8 cellular contexts compared by ENCODE assay signal in the genomic region with DNA sequence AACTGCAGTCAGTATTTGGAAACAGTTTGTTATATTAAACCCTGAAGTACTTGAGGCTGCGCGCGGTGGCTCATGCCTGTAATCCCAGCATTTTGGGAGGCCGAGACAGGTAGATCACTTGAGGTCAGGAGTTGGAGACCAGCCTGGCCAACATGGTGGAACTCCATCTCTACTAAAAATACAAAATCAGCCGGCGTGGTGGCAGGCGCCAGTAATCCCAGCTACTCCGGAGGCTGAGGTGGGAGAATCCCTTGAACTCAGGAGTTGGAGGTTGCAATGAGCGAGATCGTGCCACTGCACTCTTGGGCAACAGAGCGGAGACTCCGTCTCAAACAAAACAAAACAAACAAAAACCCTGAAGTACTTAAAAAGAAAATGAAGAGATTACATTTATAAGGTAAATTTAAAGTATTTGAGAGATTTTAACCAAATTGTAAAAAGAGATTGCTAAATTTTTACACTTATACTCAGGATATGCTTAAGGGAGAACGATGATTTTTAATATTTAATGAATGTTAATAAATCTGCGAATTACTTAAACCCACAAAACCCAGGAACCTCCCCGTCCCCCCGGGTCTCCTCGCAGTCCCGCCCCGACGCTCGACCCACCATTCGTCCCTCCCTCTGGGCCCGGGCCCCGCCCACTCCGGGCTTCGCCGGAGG. TPM values are rescaled to one million over a fixed set of nuclear protein-coding genes. Genes with fewer than 3 reads are reported as not detected.
DNase-seq lines count a peak whose midpoint lies in the region; ATAC-seq and TF ChIP-seq lines count a peak whose summit lies in the region.

No MANE protein-coding gene starts in this region.

- H3K27me3 ChIP-seq in GM23338 (ENCODE audit: insufficient read depth) (no peaks in the 10 kb centered on the region), WERI-Rb-1 (ENCODE audit: insufficient read depth, low read depth, severe bottlenecking) (no peaks in the 10 kb centered on the region)

- H3F3A ChIP-seq in GM23338 (replicated peaks; ENCODE audit: low read depth) = 0 out of 2 replicates have a peak, but pooled peaks cover 3% of the 10 kb centered on the region

- no peaks in the 10 kb centered on the region for H3K4me1 ChIP-seq in GM23338 (ENCODE audit: insufficient read depth)

- no peak for DNase-seq in GM23338 (ENCODE audit: low spot score)
- no peak for DNase-seq in WERI-Rb-1
- no peak for DNase-seq in glutamatergic neuron
- no peak for DNase-seq in NCI-H1436 (lab: John Stamatoyannopoulos, UW)
- no peak for DNase-seq in hypothalamus (lab: John Stamatoyannopoulos, UW)
- DNase-seq in stimulated activated CD4-positive, alpha-beta T cell treated with anti-CD3 and anti-CD28 coated beads, Interleukin-4, amount 100 ng/mL, for 24 hours = no peak

- no peak; the same call in 2 of the 3 replicates for ATAC-seq in GM23338
- ATAC-seq in HG02970 (IDR thresholded peaks at IDR 0.05; ENCODE audit: low FRiP score, unreplicated experiment) = no peak

- H2AFZ ChIP-seq in GM23338 = 0 out of 2 replicates have a peak overlapping the region, but pooled peaks have one; percentile 52

- H3K79me2 ChIP-seq in GM23338 (replicated peaks; ENCODE audit: insufficient read depth) = peaks cover 38% of the 10 kb centered on the region

- no peaks in the 10 kb centered on the region for H3K9me2 ChIP-seq in GM23338 (ENCODE audit: insufficient read depth)

- no peak for TF ChIP-seq CTCF in GM23338 (conservative IDR thresholded peaks at IDR 0.05; ENCODE audit: low read depth in 2 of 2)
- no peak for TF ChIP-seq CTCF in WERI-Rb-1 (IDR thresholded peaks at IDR 0.05; ENCODE audit: low read depth, low read length)
- TF ChIP-seq CTCF in glutamatergic neuron (IDR thresholded peaks at IDR 0.05; ENCODE audit: partially characterized antibody, unreplicated experiment) = no peak

- H3K27me3 Mint-ChIP-seq in GM23338 (ENCODE audit: insufficient read depth, low read depth, poor library complexity) (peaks cover 4% of the 10 kb centered on the region), glutamatergic neuron (ENCODE audit: unreplicated experiment) (no peaks in the 10 kb centered on the region)

- H3K4me1 Mint-ChIP-seq in GM23338 = peaks cover 9% of the 10 kb centered on the region
- H3K4me1 Mint-ChIP-seq in glutamatergic neuron (ENCODE audit: low read depth, unreplicated experiment) = peaks cover 4% of the 10 kb centered on the region

- H3K4me3 Mint-ChIP-seq in GM23338 = peak overlapping the region; percentile 95
- peak overlapping the region; percentile 79 for H3K4me3 Mint-ChIP-seq in glutamatergic neuron (ENCODE audit: unreplicated experiment)

- H3K4me2 ChIP-seq in GM23338 = peak overlapping the region; percentile 58

- H3K36me3 ChIP-seq in GM23338 (ENCODE audit: insufficient read depth) (peaks cover 10% of the 10 kb centered on the region), WERI-Rb-1 (peaks cover 28% of the 10 kb centered on the region)

- H3K27ac Mint-ChIP-seq in GM23338 = no peak overlapping the region
- H3K27ac Mint-ChIP-seq in glutamatergic neuron (ENCODE audit: unreplicated experiment) = peak overlapping the region; percentile 48

- H3K9me3 Mint-ChIP-seq in GM23338 = no peaks in the 10 kb centered on the region
- peaks cover 7% of the 10 kb centered on the region for H3K9me3 Mint-ChIP-seq in glutamatergic neuron (ENCODE audit: unreplicated experiment)

- H3K4me3 ChIP-seq in GM23338 (peak overlapping the region; percentile 100), WERI-Rb-1 (ENCODE audit: low read depth, low read length) (peak overlapping the region; percentile 38), skin epidermis (peak overlapping the region; percentile 59 to 99 (median 90))

- no peaks in the 10 kb centered on the region for H3K9me3 ChIP-seq in WERI-Rb-1 (ENCODE audit: severe bottlenecking)

- peaks cover 5% of the 10 kb centered on the region; the same call in 1 of the 2 replicates for H4K20me1 ChIP-seq in GM23338 (replicated peaks; ENCODE audit: insufficient read depth)

- peaks cover 33% of the 10 kb centered on the region for H3K36me3 Mint-ChIP-seq in GM23338 (ENCODE audit: low read depth)
- no peaks in the 10 kb centered on the region for H3K36me3 Mint-ChIP-seq in glutamatergic neuron (ENCODE audit: unreplicated experiment)

- peak overlapping the region; percentile 61; the same call in 1 of the 2 replicates for H3K27ac ChIP-seq in GM23338 (ENCODE audit: low read depth)
- peak overlapping the region; percentile 93 for H3K27ac ChIP-seq in WERI-Rb-1
- peak overlapping the region in 16 of 21 experiments; percentile 25 to 96 (median 90) for H3K27ac ChIP-seq in skin epidermis

TF ChIP-seq in GM23338, 12 proteins besides CTCF, POLR2A, EP300 and RAD21 (continues in another document):
- TF ChIP-seq CREB1 (CRISPR knock-in tag; IDR thresholded peaks at IDR 0.05; ENCODE audit: low read depth) (no peak), STAT1 (IDR thresholded peaks at IDR 0.05; ENCODE audit: unreplicated experiment) (no peak), ZNF114 (CRISPR knock-in tag; IDR thresholded peaks at IDR 0.05) (no peak), ZNF331 (CRISPR knock-in tag; IDR thresholded peaks at IDR 0.05; ENCODE audit: low read depth) (no peak), ZNF462 (CRISPR knock-in tag; IDR thresholded peaks at IDR 0.05) (no peak)

RNA-seq across cellular contexts. Expression of gene MTG1, which starts 0.4 kb away (rescaled TPM):
- 35.3 and 45.7 TPM in 2 replicates for total RNA-seq in GM23338 (2014; rRNA removed; shearing (Covaris generic))
- 68.6 and 70.8 TPM in 2 replicates for polyA plus RNA-seq in GM23338 (2016; fragmentation: Nextera tagmentation; extraction: Ambion mirVana)
- total RNA-seq in glutamatergic neuron (ENCODE audit: unreplicated experiment) = 76.4 TPM

RNA-seq across cellular contexts. Expression of gene PAOX, which starts 14.5 kb away (rescaled TPM):
- total RNA-seq in GM23338 (2014; rRNA removed; shearing (Covaris generic)) = 8.7 and 8.8 TPM in 2 replicates
- 4.1 and 6.1 TPM in 2 replicates for polyA plus RNA-seq in GM23338 (2016; fragmentation: Nextera tagmentation; extraction: Ambion mirVana)
- total RNA-seq in glutamatergic neuron (ENCODE audit: unreplicated experiment) = 12.7 TPM

RNA-seq across cellular contexts. Expression of gene ECHS1, which starts 20.4 kb away (rescaled TPM):
- total RNA-seq in GM23338 (2014; rRNA removed; shearing (Covaris generic)) = 87.8 and 92.1 TPM in 2 replicates
- 120 and 127 TPM in 2 replicates for polyA plus RNA-seq in GM23338 (2016; fragmentation: Nextera tagmentation; extraction: Ambion mirVana)
- total RNA-seq in glutamatergic neuron (ENCODE audit: unreplicated experiment) = 64.2 TPM

RNA-seq across cellular contexts. Expression of gene SPRN, which starts 30.9 kb away (rescaled TPM):
- 0.31 TPM in 1 of 2 replicates, not detected in the other for total RNA-seq in GM23338 (2014; rRNA removed; shearing (Covaris generic))
- 0.31 and 0.59 TPM in 2 replicates for polyA plus RNA-seq in GM23338 (2016; fragmentation: Nextera tagmentation; extraction: Ambion mirVana)
- total RNA-seq in glutamatergic neuron (ENCODE audit: unreplicated experiment) = 2.0 TPM

RNA-seq across cellular contexts. Expression of gene FUOM, which starts 35.7 kb away (rescaled TPM):
- total RNA-seq in GM23338 (2014; rRNA removed; shearing (Covaris generic)) = 33.9 and 43.9 TPM in 2 replicates
- polyA plus RNA-seq in GM23338 (2016; fragmentation: Nextera tagmentation; extraction: Ambion mirVana) = 30.8 and 33.0 TPM in 2 replicates
- total RNA-seq in glutamatergic neuron (ENCODE audit: unreplicated experiment) = 13.0 TPM

Comparison
In these comparisons a context has a peak if more than half of its experiments do, and no peak if none do; other contexts are left out.
1. H3K4me3 ChIP-seq: peak in every context shown above with its lines; median percentile 100 in GM23338; 90 in skin epidermis; 38 in WERI-Rb-1.